11 cellular contexts compared by ENCODE assay signal in the genomic region with DNA sequence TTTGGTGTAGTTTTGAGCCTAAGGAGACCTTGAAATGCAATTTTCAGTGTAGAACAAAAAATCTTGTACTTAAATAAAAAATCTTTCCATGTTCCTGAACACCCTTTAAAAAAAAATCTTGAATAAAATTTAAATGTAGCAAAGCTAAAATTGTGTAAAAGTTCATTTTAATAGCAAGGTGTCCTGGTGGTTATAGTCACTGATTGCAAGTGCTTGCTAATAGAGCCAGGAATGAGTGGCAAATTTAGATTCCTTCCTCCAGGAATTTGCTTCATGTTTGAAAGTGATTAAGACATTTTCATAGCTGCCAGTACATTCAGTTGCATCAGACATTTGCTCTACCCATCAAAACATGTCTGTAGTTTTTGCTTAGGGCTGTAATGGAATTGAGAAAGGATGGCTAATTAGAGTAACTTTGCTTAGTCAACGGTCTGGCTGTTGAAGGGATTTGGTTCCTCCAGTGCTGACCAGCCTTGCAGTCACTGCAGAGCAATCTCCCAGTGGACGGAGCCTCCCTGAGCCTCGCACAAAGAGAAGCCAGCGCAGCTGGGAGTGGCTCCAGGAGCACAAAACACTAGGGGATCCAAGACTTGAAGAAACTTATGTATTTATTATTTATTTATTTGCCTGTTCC. TPM values are rescaled to one million over a fixed set of nuclear protein-coding genes. Genes with fewer than 3 reads are reported as not detected.
DNase-seq lines count a peak whose midpoint lies in the region; ATAC-seq, FAIRE-seq and TF ChIP-seq lines count a peak whose summit lies in the region.
"Had no signal": no experiment of that assay in that cellular context is flagged by ENCODE, and none has a peak within 500 bp of the region (broad histone marks: within the 10 kb centered on the region; RNA-seq: fewer than 3 reads in every experiment).

No MANE protein-coding gene starts in this region.

- no peaks in the 10 kb centered on the region for H3K36me3 Mint-ChIP-seq in glutamatergic neuron (ENCODE audit: unreplicated experiment)

- in situ Hi-C loops in astrocyte of the cerebellum (cut with HindIII; ENCODE audit: low sequenced_read_pairs): no loop called here

- H3K27me3 Mint-ChIP-seq in glutamatergic neuron (ENCODE audit: unreplicated experiment): peaks cover 8% of the 10 kb centered on the region

- H3K9me3 Mint-ChIP-seq in glutamatergic neuron (ENCODE audit: unreplicated experiment): peaks cover 7% of the 10 kb centered on the region

- no peak for DNase-seq in astrocyte of the cerebellum (ENCODE audit: low read depth)
- DNase-seq in glutamatergic neuron: peak; percentile 73
- DNase-seq in retina: peak; percentile 59
- no peak for DNase-seq in T-helper 1 cell
- no peak for DNase-seq in NCI-H187 (lab: John Stamatoyannopoulos, UW)
- DNase-seq in NCI-H2107 (lab: John Stamatoyannopoulos, UW): no peak
- DNase-seq: Calu3, NCI-H1105 treated with DMSO at 0.1 percent for 48 hours, PC-9 had no signal

- H3K4me3 ChIP-seq in astrocyte of the cerebellum (ENCODE audit: low read depth, low read length): no peak overlapping the region
- H3K4me3 ChIP-seq: PC-9 had no signal

- no peak for ATAC-seq in GM21526 (IDR thresholded peaks at IDR 0.05; ENCODE audit: low FRiP score, unreplicated experiment)

- peak; percentile 58 for FAIRE-seq in G401.6 (lab: Jason Lieb, UNC)

- H3K4me3 Mint-ChIP-seq in glutamatergic neuron (ENCODE audit: unreplicated experiment): peak overlapping the region; percentile 61

- TF ChIP-seq CTCF in astrocyte of the cerebellum (IDR thresholded peaks at IDR 0.05; ENCODE audit: low read depth, low read length, missing control alignments): peak; percentile 9
- peak; percentile 40 for TF ChIP-seq CTCF in glutamatergic neuron (IDR thresholded peaks at IDR 0.05; ENCODE audit: partially characterized antibody, unreplicated experiment)

- peaks cover 39% of the 10 kb centered on the region for H3K4me1 Mint-ChIP-seq in glutamatergic neuron (ENCODE audit: low read depth, unreplicated experiment)

- peak overlapping the region; percentile 89 for H3K27ac Mint-ChIP-seq in glutamatergic neuron (ENCODE audit: unreplicated experiment)

RNA-seq across cellular contexts. Expression of gene AKAP12, which starts 36.5 kb away (rescaled TPM):
- 240 TPM for total RNA-seq in glutamatergic neuron (ENCODE audit: unreplicated experiment)

Comparison
In these comparisons a context has a peak if more than half of its experiments do, and no peak if none do; other contexts are left out.
1. DNase-seq: peak in glutamatergic neuron (single experiment) and retina (single experiment); none in astrocyte of the cerebellum (single experiment), T-helper 1 cell (0 of 5), NCI-H187 (0 of 2) and NCI-H2107 (single experiment).